In genomic region chr12:12611512-12612306, GRCh38 we compare ENCODE assay signal across 8 cellular contexts. TPM values are rescaled to one million over a fixed set of nuclear protein-coding genes. Genes with fewer than 3 reads are reported as not detected.
DNase-seq lines count a peak whose midpoint lies in the region; TF ChIP-seq lines count a peak whose summit lies in the region.

TSS of gene CREBL2 (plus strand) at chr12:12611876. CDS start at chr12:12612173, 297 bp downstream.

- no peaks in the 10 kb centered on the region for H3K79me1 ChIP-seq in H9 (ENCODE audit: insufficient read depth, low read depth, low read length, poor library complexity, severe bottlenecking)

- no peak within 1 kb of the TSS for H2BK5ac ChIP-seq in H9 (ENCODE audit: insufficient read length, low read length)

- H3K4me1 Mint-ChIP-seq in H9: peaks cover 22 to 25% of the 10 kb centered on the region in 2 experiments

- no peaks in the 10 kb centered on the region for H3K9me2 ChIP-seq in MM.1S (replicated peaks; ENCODE audit: insufficient read depth, low read length)

- H3K4me3 ChIP-seq in MM.1S (ENCODE audit: low read length): peak within 1 kb of the TSS; percentile 89
- peak within 1 kb of the TSS; percentile 78 for H3K4me3 ChIP-seq in SJCRH30
- peak within 1 kb of the TSS; percentile 62 for H3K4me3 ChIP-seq in neuron (ENCODE audit: low read length)
- peak within 1 kb of the TSS; percentile 81 to 96 (median 90) for H3K4me3 ChIP-seq in subcutaneous abdominal adipose tissue (ENCODE audit: low read depth in 1 of 5, low read length in 5 of 5)

- TF ChIP-seq CTCF in H9 (conservative IDR thresholded peaks at IDR 0.05) (no peak), MM.1S (IDR thresholded peaks at IDR 0.05; ENCODE audit: low read length) (no peak)

- H3K23ac ChIP-seq in H9 (ENCODE audit: insufficient read length, low read depth, low read length): no peak within 1 kb of the TSS

- H3K4ac ChIP-seq in H9 (ENCODE audit: low read depth, low read length): no peak within 1 kb of the TSS

- in situ Hi-C loops in G401 (cut with HindIII; ENCODE audit: low sequenced_read_pairs): no loop called here

- H3K4me3 Mint-ChIP-seq in H9: peak within 1 kb of the TSS; percentile 94 to 96

- H3K27ac ChIP-seq in H9 (ENCODE audit: insufficient read length, low read depth, low read length) (peak within 1 kb of the TSS; percentile 71), MM.1S (ENCODE audit: low read length) (peak within 1 kb of the TSS; percentile 90), SJCRH30 (peak within 1 kb of the TSS; percentile 82), subcutaneous abdominal adipose tissue (ENCODE audit: low read depth, low read length) (peak within 1 kb of the TSS; percentile 97)

- H3K18ac ChIP-seq in H9 (ENCODE audit: insufficient read length, low read depth, low read length): peak within 1 kb of the TSS; percentile 79

- no peak within 1 kb of the TSS for H2BK120ac ChIP-seq in H9 (ENCODE audit: low read depth, low read length, poor library complexity, severe bottlenecking)

- DNase-seq in G401 (ENCODE audit: low spot score) (peak; percentile 95), H9 (peak; percentile 94), MM.1S (peak; percentile 92), SJCRH30 (peak; percentile 94 to 96), foreskin melanocyte (peak; percentile 98)
- DNase-seq in activated naive CD4-positive, alpha-beta T cell treated with Interleukin-2 at 50 U/mL for 16 hours: peak; percentile 87

- H3K4me2 ChIP-seq in H9 (ENCODE audit: insufficient read depth, insufficient read length, low read length) (peak within 1 kb of the TSS; percentile 84), MM.1S (ENCODE audit: low read depth, low read length) (peak within 1 kb of the TSS; percentile 98)

- no peak within 1 kb of the TSS for H2AK5ac ChIP-seq in H9 (ENCODE audit: insufficient read length, low read length)

- no peaks in the 10 kb centered on the region for H3K27me3 Mint-ChIP-seq in H9 (ENCODE audit: low read depth)

- H3K36me3 Mint-ChIP-seq in H9 (ENCODE audit: insufficient read depth in 1 of 3, low read depth in 3 of 3): peaks cover 2 to 12% (median 4%) of the 10 kb centered on the region in 3 experiments; a peak in 4 of 7 replicates

- no peak within 1 kb of the TSS for H2BK20ac ChIP-seq in H9 (ENCODE audit: low read depth, low read length, poor library complexity, severe bottlenecking)

- H3K36me3 ChIP-seq in MM.1S (replicated peaks; ENCODE audit: insufficient read depth, low read length): no peaks in the 10 kb centered on the region
- 0 out of 2 replicates have a peak, but pooled peaks cover 3% of the 10 kb centered on the region for H3K36me3 ChIP-seq in SJCRH30
- no peaks in the 10 kb centered on the region for H3K36me3 ChIP-seq in neuron (ENCODE audit: insufficient read depth, low read length)
- H3K36me3 ChIP-seq in subcutaneous abdominal adipose tissue (ENCODE audit: control insufficient read depth in 5 of 5, insufficient read depth in 5 of 5, low read length in 5 of 5): peaks cover 0 to 2% (median 0%) of the 10 kb centered on the region in 5 donors

- H3T11ph ChIP-seq in H9 (ENCODE audit: low read length): no peak within 1 kb of the TSS

- H3K27ac Mint-ChIP-seq in H9: peak within 1 kb of the TSS; percentile 90 to 97 (median 95)

- H4K91ac ChIP-seq in H9 (ENCODE audit: insufficient read length, low read depth, low read length): no peak within 1 kb of the TSS

- H4K5ac ChIP-seq in H9 (ENCODE audit: insufficient read length, low read depth, low read length): no peak within 1 kb of the TSS

- peak within 1 kb of the TSS; percentile 54; the same call in 1 of the 2 replicates for H3K14ac ChIP-seq in H9 (ENCODE audit: insufficient read depth, low read length)

- peak within 1 kb of the TSS; percentile 31 for H3K9ac ChIP-seq in H9 (ENCODE audit: extremely low read depth, insufficient read length, low read length)
- peak within 1 kb of the TSS; percentile 88 for H3K9ac ChIP-seq in MM.1S (ENCODE audit: low read length)
- peak within 1 kb of the TSS; percentile 77 to 93 (median 86) for H3K9ac ChIP-seq in subcutaneous abdominal adipose tissue (ENCODE audit: low read length in 5 of 5)

- H2BK15ac ChIP-seq in H9 (ENCODE audit: low read depth, low read length): no peak within 1 kb of the TSS

- WGBS in H9 (ENCODE audit: extremely low coverage, insufficient read length, low lambda C conversion rate): no CpG with 5 or more reads among the region's 51 CpGs

- peaks cover 2% of the 10 kb centered on the region; the same call in 1 of the 2 replicates for H3K4me1 ChIP-seq in H9 (ENCODE audit: insufficient read depth, low read length)
- 0 out of 2 replicates have a peak, but pooled peaks cover 7% of the 10 kb centered on the region for H3K4me1 ChIP-seq in MM.1S (ENCODE audit: low read length)
- H3K4me1 ChIP-seq in SJCRH30: 0 out of 2 replicates have a peak, but pooled peaks cover 2% of the 10 kb centered on the region
- H3K4me1 ChIP-seq in neuron (ENCODE audit: insufficient read depth, low read length): peaks cover 11% of the 10 kb centered on the region
- peaks cover 4 to 37% (median 24%) of the 10 kb centered on the region in 5 donors for H3K4me1 ChIP-seq in subcutaneous abdominal adipose tissue (ENCODE audit: control insufficient read depth in 5 of 5, insufficient read depth in 5 of 5, low read length in 5 of 5)

- peaks cover 6% of the 10 kb centered on the region for H3K23me2 ChIP-seq in H9 (ENCODE audit: insufficient read length, low read depth, low read length, poor library complexity, severe bottlenecking)

- no peaks in the 10 kb centered on the region for H3K9me3 ChIP-seq in H9 (ENCODE audit: control insufficient read depth, low read depth, low read length)
- no peaks in the 10 kb centered on the region for H3K9me3 ChIP-seq in MM.1S (replicated peaks; ENCODE audit: insufficient read depth, low read length)
- no peaks in the 10 kb centered on the region for H3K9me3 ChIP-seq in SJCRH30 (replicated peaks)
- no peaks in the 10 kb centered on the region for H3K9me3 ChIP-seq in neuron (ENCODE audit: low read length)
- H3K9me3 ChIP-seq in subcutaneous abdominal adipose tissue (ENCODE audit: control insufficient read depth in 5 of 5, low read length in 5 of 5): no peaks in the 10 kb centered on the region

- no peak within 1 kb of the TSS for H3K56ac ChIP-seq in H9 (ENCODE audit: insufficient read length, low read depth, low read length)

- H3K79me2 ChIP-seq in H9 (ENCODE audit: insufficient read depth, low read length) (no peaks in the 10 kb centered on the region), MM.1S (ENCODE audit: low read length) (peaks cover 26% of the 10 kb centered on the region)

- no peaks in the 10 kb centered on the region; a peak in 1 of 5 replicates for H3K9me3 Mint-ChIP-seq in H9

- H4K8ac ChIP-seq in H9 (replicated peaks; ENCODE audit: insufficient read length, low read depth, low read length): no peak within 1 kb of the TSS

- H3K27me3 ChIP-seq in H9 (ENCODE audit: insufficient read depth, low read length) (no peaks in the 10 kb centered on the region), MM.1S (replicated peaks; ENCODE audit: insufficient read depth, low read length) (no peaks in the 10 kb centered on the region), SJCRH30 (no peaks in the 10 kb centered on the region), neuron (ENCODE audit: insufficient read depth, low read length) (no peaks in the 10 kb centered on the region), subcutaneous abdominal adipose tissue (ENCODE audit: control insufficient read depth in 5 of 5, insufficient read depth in 4 of 5, low read length in 5 of 5) (no peaks in the 10 kb centered on the region)

- H4K20me1 ChIP-seq in H9 (ENCODE audit: control insufficient read depth, insufficient read depth, insufficient read length) (no peaks in the 10 kb centered on the region), MM.1S (ENCODE audit: insufficient read depth, low read length) (no peaks in the 10 kb centered on the region)

- no peak within 1 kb of the TSS for H2BK12ac ChIP-seq in H9 (ENCODE audit: insufficient read length, low read depth, low read length)

- H2AFZ ChIP-seq in H9 (ENCODE audit: low read length) (no peak within 1 kb of the TSS), MM.1S (ENCODE audit: low read length) (peak within 1 kb of the TSS; percentile 84), neuron (ENCODE audit: low read depth, low read length) (peak within 1 kb of the TSS; percentile 74)

- peaks cover 13% of the 10 kb centered on the region for H3F3A ChIP-seq in MM.1S (ENCODE audit: insufficient read depth, low read length)

RNA-seq across cellular contexts. Expression of gene CREBL2, which starts in this region (rescaled TPM):
- 7.8 and 19.0 TPM in 2 replicates for total RNA-seq in G401 (2014; rRNA removed; shearing (Covaris generic))
- 18.1 and 18.3 TPM in 2 replicates for total RNA-seq in H9 (2021)
- 7.6 and 7.9 TPM in 2 replicates for total RNA-seq in SJCRH30 (2014; rRNA removed; shearing (Covaris generic))

Comparison
In these comparisons a context has a peak if more than half of its experiments do, and no peak if none do; other contexts are left out.
1. Peak in every context shown above with its lines: DNase-seq, H3K4me3 ChIP-seq and H3K27ac ChIP-seq.
2. H3K9ac ChIP-seq: peak in every context shown above with its lines; median percentile 88 in MM.1S; 86 in subcutaneous abdominal adipose tissue; 31 in H9.